Comparison of ENCODE assay signal across 18 cellular contexts in the genomic region with DNA sequence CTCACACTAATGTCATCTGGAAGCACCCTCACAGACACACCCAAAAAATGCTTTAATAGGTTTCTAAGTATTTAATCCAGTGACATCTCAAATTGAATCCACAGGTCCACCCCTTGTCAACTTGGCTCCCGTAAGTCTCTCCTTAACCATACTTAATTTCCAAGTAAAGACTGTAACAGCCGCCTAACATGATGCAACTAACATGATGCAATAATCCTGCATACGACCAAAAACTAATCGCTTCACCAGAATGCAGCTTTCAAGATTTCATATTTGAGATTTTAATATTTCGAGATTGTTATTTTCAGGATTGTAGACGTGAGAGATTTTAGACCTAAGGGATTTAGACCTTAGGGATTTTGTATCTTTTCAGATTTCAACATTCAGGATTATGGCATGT. TPM values are rescaled to one million over a fixed set of nuclear protein-coding genes. Genes with fewer than 3 reads are reported as not detected.
DNase-seq lines count a peak whose midpoint lies in the region; ATAC-seq, FAIRE-seq and TF ChIP-seq lines count a peak whose summit lies in the region.
"Had no signal": no experiment of that assay in that cellular context is flagged by ENCODE, and none has a peak within 500 bp of the region (broad histone marks: within the 10 kb centered on the region; RNA-seq: fewer than 3 reads in every experiment).

No MANE protein-coding gene starts in this region.

- POLR2A ChIA-PET in Panc1 (lab: Charles Lee) = no interaction called here

- H3K27me3 Mint-ChIP-seq in activated naive CD8-positive, alpha-beta T cell treated with anti-CD3 and anti-CD28 coated beads for 36 hours = no peaks in the 10 kb centered on the region
- H3K27me3 Mint-ChIP-seq: CD8-positive, alpha-beta memory T cell had no signal

- peak; percentile 51 for FAIRE-seq in keratinocyte (lab: Jason Lieb, UNC)

- no peaks in the 10 kb centered on the region for H4K20me1 ChIP-seq in keratinocyte (ENCODE audit: control insufficient read depth, extremely low read depth, insufficient read depth, low read length)
- H4K20me1 ChIP-seq: BLaER1 had no signal

- H4K91ac ChIP-seq in neuronal stem cell (ENCODE audit: low read depth, low read length, poor library complexity) = no peak overlapping the region

- no peaks in the 10 kb centered on the region for H3K9me3 Mint-ChIP-seq in activated naive CD8-positive, alpha-beta T cell treated with anti-CD3 and anti-CD28 coated beads for 36 hours
- H3K9me3 Mint-ChIP-seq: CD8-positive, alpha-beta memory T cell; T-helper 1 cell treated with Interleukin-12 subunit alpha and Interleukin-12 subunit beta and Interleukin-4 antibody, amounts not matched to agents 30 μg/mL and 1 μg/mL, for 36 hours had no signal

- H3K4me3 ChIP-seq in Panc1 (ENCODE audit: low read depth in 2 of 2, low read length in 2 of 2) (no peak overlapping the region), keratinocyte (ENCODE audit: control insufficient read depth in 2 of 3, extremely low read depth in 1 of 3, insufficient read depth in 2 of 3, low read depth in 1 of 3, low read length in 3 of 3) (no peak overlapping the region), neuronal stem cell (ENCODE audit: low read length in 2 of 2) (no peak overlapping the region)
- H3K4me3 ChIP-seq: BLaER1, HAP-1 had no signal

- no peak overlapping the region for H3K27ac Mint-ChIP-seq in activated naive CD8-positive, alpha-beta T cell treated with anti-CD3 and anti-CD28 coated beads for 36 hours
- H3K27ac Mint-ChIP-seq: CD8-positive, alpha-beta memory T cell; T-helper 1 cell treated with Interleukin-12 subunit alpha and Interleukin-12 subunit beta and Interleukin-4 antibody, amounts not matched to agents 30 μg/mL and 1 μg/mL, for 36 hours had no signal

- H3K4me3 Mint-ChIP-seq in activated naive CD8-positive, alpha-beta T cell treated with anti-CD3 and anti-CD28 coated beads for 36 hours = no peak overlapping the region
- H3K4me3 Mint-ChIP-seq: CD8-positive, alpha-beta memory T cell; T-helper 1 cell treated with Interleukin-12 subunit alpha and Interleukin-12 subunit beta and Interleukin-4 antibody, amounts not matched to agents 30 μg/mL and 1 μg/mL, for 36 hours had no signal

- H3K79me2 ChIP-seq in keratinocyte (ENCODE audit: control insufficient read depth, insufficient read depth, low read length) = no peaks in the 10 kb centered on the region

- H3K9ac ChIP-seq in keratinocyte (ENCODE audit: control insufficient read depth, extremely low read depth, insufficient read depth, low read length) = no peak overlapping the region
- no peak overlapping the region for H3K9ac ChIP-seq in neuronal stem cell (ENCODE audit: low read depth, low read length, poor library complexity)
- H3K9ac ChIP-seq: BLaER1 had no signal

- CTCF ChIA-PET in Panc1 (lab: Charles Lee) = no interaction called here

- no peak overlapping the region for H2AFZ ChIP-seq in keratinocyte (ENCODE audit: control insufficient read depth, low read length)
- no peak overlapping the region for H2AFZ ChIP-seq in neuronal stem cell (ENCODE audit: low read length)

- no peaks in the 10 kb centered on the region for H3K9me3 ChIP-seq in Panc1 (ENCODE audit: control insufficient read depth, insufficient read depth, low read depth, low read length)
- H3K9me3 ChIP-seq in keratinocyte (ENCODE audit: control insufficient read depth, low read depth, low read length) = no peaks in the 10 kb centered on the region
- H3K9me3 ChIP-seq in neuronal stem cell (replicated peaks in 1 of 2; ENCODE audit: control insufficient read depth in 2 of 2, insufficient read depth in 1 of 2, low read depth in 1 of 2, low read length in 2 of 2) = no peaks in the 10 kb centered on the region
- H3K9me3 ChIP-seq: BLaER1, HAP-1 had no signal

- no peak overlapping the region for H3K23ac ChIP-seq in neuronal stem cell (ENCODE audit: low read depth, low read length, poor library complexity)

- H3K4me1 ChIP-seq in Panc1 (ENCODE audit: control insufficient read depth, insufficient read depth, low read length) (peaks cover 18% of the 10 kb centered on the region), keratinocyte (ENCODE audit: control insufficient read depth, extremely low read depth, insufficient read depth, low read length) (peaks cover 8% of the 10 kb centered on the region), neuronal stem cell (ENCODE audit: control insufficient read depth in 2 of 2, insufficient read depth in 1 of 2, low read depth in 1 of 2, low read length in 2 of 2) (peaks cover 1 to 10% of the 10 kb centered on the region in 2 donors)

- no peak overlapping the region for H2BK15ac ChIP-seq in neuronal stem cell (ENCODE audit: low read length)

- dilution Hi-C loops in keratinocyte (cut with MboI; ENCODE audit: extremely low pct_ligation_motif_present, low sequenced_read_pairs) = no loop called here

- H3K27ac ChIP-seq in Panc1 (ENCODE audit: low read length) = peak overlapping the region; percentile 13; the same call in 1 of the 2 replicates
- no peak overlapping the region for H3K27ac ChIP-seq in keratinocyte (ENCODE audit: control insufficient read depth, insufficient read depth, low read length)
- H3K27ac ChIP-seq in neuronal stem cell (replicated peaks; ENCODE audit: low read length) = no peak overlapping the region
- H3K27ac ChIP-seq: BLaER1 had no signal

- in situ Hi-C loops in Panc1 (cut with HindIII; ENCODE audit: low pct_unique_long_range_greater_than_20kb, low sequenced_read_pairs) = no loop called here

- ATAC-seq in Panc1 (no peak), HG03565 (IDR thresholded peaks at IDR 0.05; ENCODE audit: unreplicated experiment) (no peak)

- H2BK12ac ChIP-seq in neuronal stem cell (ENCODE audit: low read length) = no peak overlapping the region

- peak; percentile 43 to 48 for DNase-seq in NOMO-1 (lab: John Stamatoyannopoulos, UW; ENCODE audit: unreplicated experiment in 2 of 2)
- DNase-seq in NOMO-1 treated with dmso at 0.1 percent for 144 hours (lab: John Stamatoyannopoulos, UW; ENCODE audit: unreplicated experiment) = no peak
- DNase-seq in MV-4-11 (lab: John Stamatoyannopoulos, UW) = peak; percentile 66
- no peak for DNase-seq in Panc1 (ENCODE audit: low read depth, low spot score)
- no peak for DNase-seq in keratinocyte (ENCODE audit: low read depth, low spot score)
- no peak for DNase-seq in activated naive CD8-positive, alpha-beta T cell treated with anti-CD3 and anti-CD28 coated beads for 36 hours
- no peak for DNase-seq in neuronal stem cell (ENCODE audit: low spot score)
- DNase-seq: 8988T; CD8-positive, alpha-beta memory T cell; NCI-H1105; NCI-H1694 treated with DMSO at 0.1 percent for 48 hours; NCI-H2171; NCI-H446; SHP77 had no signal

- no peaks in the 10 kb centered on the region for H3K36me3 Mint-ChIP-seq in activated naive CD8-positive, alpha-beta T cell treated with anti-CD3 and anti-CD28 coated beads for 36 hours
- H3K36me3 Mint-ChIP-seq: CD8-positive, alpha-beta memory T cell had no signal

- no peak overlapping the region for H2BK120ac ChIP-seq in neuronal stem cell (ENCODE audit: low read depth, low read length)

- H3K27me3 ChIP-seq in Panc1 (ENCODE audit: control insufficient read depth, insufficient read depth, low read length) = no peaks in the 10 kb centered on the region
- H3K27me3 ChIP-seq in keratinocyte (ENCODE audit: control insufficient read depth, extremely low read depth, insufficient read depth, low read length) = no peaks in the 10 kb centered on the region
- no peaks in the 10 kb centered on the region for H3K27me3 ChIP-seq in neuronal stem cell (ENCODE audit: control insufficient read depth in 3 of 3, insufficient read depth in 3 of 3, low read depth in 1 of 3, low read length in 3 of 3)
- H3K27me3 ChIP-seq: BLaER1 had no signal

- no peak overlapping the region for H3K14ac ChIP-seq in neuronal stem cell (ENCODE audit: low read length)

- H3K36me3 ChIP-seq in Panc1 (ENCODE audit: control insufficient read depth, insufficient read depth, low read length) (no peaks in the 10 kb centered on the region), keratinocyte (ENCODE audit: control insufficient read depth in 2 of 2, extremely low read depth in 1 of 2, insufficient read depth in 2 of 2, low read length in 2 of 2) (no peaks in the 10 kb centered on the region), neuronal stem cell (replicated peaks in 1 of 2; ENCODE audit: control insufficient read depth in 2 of 2, insufficient read depth in 2 of 2, low read length in 2 of 2) (no peaks in the 10 kb centered on the region)
- H3K36me3 ChIP-seq: BLaER1, HAP-1 had no signal

- H4K8ac ChIP-seq in neuronal stem cell (ENCODE audit: low read depth, low read length) = no peak overlapping the region

- peaks cover 15% of the 10 kb centered on the region for H3K4me1 Mint-ChIP-seq in activated naive CD8-positive, alpha-beta T cell treated with anti-CD3 and anti-CD28 coated beads for 36 hours

- WGBS in neuronal stem cell (ENCODE audit: extremely low coverage in 2 of 2, insufficient read length in 2 of 2, insufficient replicate concordance in 1 of 2), 2 donors = no CpG with 5 or more reads among the region's 6 CpGs

- no peaks in the 10 kb centered on the region for H3K79me1 ChIP-seq in neuronal stem cell (ENCODE audit: low read depth, low read length)

- no peak overlapping the region for H2BK5ac ChIP-seq in neuronal stem cell (ENCODE audit: low read length)

- no peak overlapping the region for H2AK5ac ChIP-seq in neuronal stem cell (ENCODE audit: low read depth, low read length)

- no peak overlapping the region for H3K18ac ChIP-seq in neuronal stem cell (ENCODE audit: low read length)

- intact Hi-C loops in Panc1 (cut with micrococcal nuclease; ENCODE audit: unreplicated experiment) = loop anchor here (10.0 kb wide), 1 partner anchor 137 kb away; no protein-coding TSS in a partner anchor

- H3K9me1 ChIP-seq in keratinocyte (ENCODE audit: control insufficient read depth, extremely low read depth, insufficient read depth, low read length) = no peaks in the 10 kb centered on the region

- TF ChIP-seq CTCF in Panc1 (IDR thresholded peaks at IDR 0.05) (no peak), keratinocyte (optimal IDR thresholded peaks at IDR 0.05 in 1 of 3, IDR thresholded peaks at IDR 0.05 in 1 of 3, conservative IDR thresholded peaks at IDR 0.05 in 1 of 3; ENCODE audit: extremely low read depth in 1 of 3, insufficient read depth in 2 of 3, low read length in 3 of 3) (no peak)

- no TSS peak for BruUV-seq in Panc1 (replicated peaks; lab: Mats Ljungman, UMichigan)

- H3K4me2 ChIP-seq in keratinocyte (ENCODE audit: control insufficient read depth, extremely low read depth, insufficient read depth, low read depth, low read length) (no peak overlapping the region), neuronal stem cell (ENCODE audit: insufficient read depth, low read length, poor library complexity, severe bottlenecking) (no peak overlapping the region)
- H3K4me2 ChIP-seq: BLaER1 had no signal

- no peak overlapping the region for H3K4ac ChIP-seq in neuronal stem cell (ENCODE audit: low read length)

RNA-seq across cellular contexts. Expression of gene HDAC9, which starts 3.7 kb away (rescaled TPM):
- 17.1 TPM for total RNA-seq in Panc1 (2021; ENCODE audit: unreplicated experiment)
- polyA plus RNA-seq in Panc1 (2012; ENCODE audit: insufficient read length) = 9.2 TPM
- 24.6 to 31.2 TPM (median 28.8 TPM) in 3 replicates for polyA plus RNA-seq in keratinocyte
- polyA plus RNA-seq in keratinocyte (2011; ENCODE audit: low read depth) = 64.0 TPM
- polyA plus RNA-seq in keratinocyte (2011; cell fraction: cytosol; rRNA removed) = 20.4 and 33.1 TPM in 2 replicates
- 34.0 and 40.7 TPM in 2 replicates for polyA plus RNA-seq in keratinocyte (2011; cell fraction: nucleus; rRNA removed)
- polyA plus RNA-seq in keratinocyte (2012; ENCODE audit: low replicate concordance) = 21.0 and 26.7 TPM in 2 replicates
- 41.8 to 115 TPM (median 100 TPM) in 3 replicates for polyA minus RNA-seq in keratinocyte
- 37.8 TPM for polyA minus RNA-seq in keratinocyte (2011; cell fraction: cytosol; rRNA and poly(A)+ RNA removed)
- polyA minus RNA-seq in keratinocyte (2011; cell fraction: nucleus; rRNA and poly(A)+ RNA removed) = 111 and 204 TPM in 2 replicates
- under 1 TPM; 0.14 to 0.72 TPM for total RNA-seq in activated naive CD8-positive, alpha-beta T cell treated with anti-CD3 and anti-CD28 coated beads for 36 hours
- polyA plus RNA-seq in neuronal stem cell (2013, experiment 1 of 2) = 21.9 TPM
- polyA plus RNA-seq in neuronal stem cell (2013, experiment 2 of 2) = 21.7 TPM

Comparison
In these comparisons a context has a peak if more than half of its experiments do, and no peak if none do; other contexts are left out.
1. DNase-seq: peak in NOMO-1 (2 of 2) and MV-4-11 (single experiment); none in NOMO-1 treated with dmso at 0.1 percent for 144 hours (single experiment), Panc1 (single experiment), keratinocyte (single experiment), activated naive CD8-positive, alpha-beta T cell treated with anti-CD3 and anti-CD28 coated beads for 36 hours (single experiment) and neuronal stem cell (single experiment).
2. RNA of gene HDAC9, which starts 3.7 kb away (total RNA-seq): 17.1 TPM in Panc1 (single experiment); 0.14 to 0.72 TPM in activated naive CD8-positive, alpha-beta T cell treated with anti-CD3 and anti-CD28 coated beads for 36 hours; every median in the first group is over 10 times any median in the second.